5 cellular contexts compared by ENCODE assay signal in genomic region chr11:124225471-124225870, GRCh38. TPM values are rescaled to one million over a fixed set of nuclear protein-coding genes. Genes with fewer than 3 reads are reported as not detected.
"Had no signal": no experiment of that assay in that cellular context is flagged by ENCODE, and none has a peak within 500 bp of the region (broad histone marks: within the 10 kb centered on the region; RNA-seq: fewer than 3 reads in every experiment).

No MANE protein-coding gene starts in this region.

- FAIRE-seq: G401.6, GM12878, GM18507, GM19239 had no signal

- H3K4me3 ChIP-seq: GM12878 had no signal

- ATAC-seq: GM12878 had no signal

RNA-seq across cellular contexts. Expression of gene OR8G1, which starts 15.4 kb away (rescaled TPM):
- total RNA-seq: G401, GM12878 had no signal
- polyA plus RNA-seq: GM12878 had no signal

RNA-seq across cellular contexts. Expression of gene OR8G5, which starts 30.7 kb away (rescaled TPM):
- total RNA-seq: G401, GM12878 had no signal
- polyA plus RNA-seq: GM12878 had no signal

RNA-seq across cellular contexts. Expression of gene OR10D3, which starts 42.3 kb away (rescaled TPM):
- total RNA-seq: G401, GM12878 had no signal
- polyA plus RNA-seq: GM12878 had no signal
